In genomic region chr21:16116067-16116466, GRCh38 we compare ENCODE assay signal across 14 cellular contexts.
"Had no signal": no experiment of that assay in that cellular context is flagged by ENCODE, and none has a peak within 500 bp of the region (broad histone marks: within the 10 kb centered on the region; RNA-seq: fewer than 3 reads in every experiment).

No MANE protein-coding gene starts in this region.

- H3K9me3 ChIP-seq: prostate gland, upper lobe of left lung had no signal

- H3K27me3 ChIP-seq: dorsolateral prefrontal cortex, upper lobe of left lung had no signal

- H3K4me2 ChIP-seq: smooth muscle cell had no signal

- DNase-seq: activated CD4-positive, alpha-beta T cell treated with anti-CD3 and anti-CD28 coated beads, Interleukin-2, amount 10 ng/mL, durations not matched to agents 7 days and 5 days; activated CD8-positive, alpha-beta memory T cell treated with anti-CD3 and anti-CD28 coated beads, Interleukin-2, amount 50 U/mL, for 48 hours; activated gamma-delta T cell treated with Interleukin-2 at 50 U/mL for 16 hours; activated T-cell treated with anti-CD3 and anti-CD28 coated beads, Interleukin-2, amount 50 U/mL, for 72 hours; amygdala; dorsolateral prefrontal cortex; endodermal cell; hippocampal formation; left ventricle myocardium inferior; naive thymus-derived CD8-positive, alpha-beta T cell; right cardiac atrium; upper lobe of left lung had no signal

- H3K27ac ChIP-seq: upper lobe of left lung had no signal

- H3K4me1 ChIP-seq: left ventricle myocardium inferior, prostate gland, upper lobe of left lung had no signal

- H3K4me3 ChIP-seq: dorsolateral prefrontal cortex, left ventricle myocardium inferior, prostate gland, smooth muscle cell, upper lobe of left lung had no signal

- H3K36me3 ChIP-seq: left ventricle myocardium inferior, prostate gland, upper lobe of left lung had no signal
